Comparison of ENCODE assay signal across 15 cellular contexts in genomic region chr2:64604929-64605550, GRCh38. TPM values are rescaled to one million over a fixed set of nuclear protein-coding genes. Genes with fewer than 3 reads are reported as not detected.
DNase-seq lines count a peak whose midpoint lies in the region; ATAC-seq, FAIRE-seq and TF ChIP-seq lines count a peak whose summit lies in the region.
"Had no signal": no experiment of that assay in that cellular context is flagged by ENCODE, and none has a peak within 500 bp of the region (broad histone marks: within the 10 kb centered on the region; RNA-seq: fewer than 3 reads in every experiment).

No MANE protein-coding gene starts in this region.

- H3K4me1 ChIP-seq in RWPE2 (ENCODE audit: insufficient read depth, poor library complexity, severe bottlenecking) (peaks cover 9% of the 10 kb centered on the region), fibroblast of lung (ENCODE audit: control insufficient read depth, extremely low read depth, insufficient read depth, low read length) (peaks cover 2% of the 10 kb centered on the region), pancreas (peaks cover 0 to 15% (median 7%) of the 10 kb centered on the region in 3 donors), sigmoid colon (peaks cover 0 to 17% (median 12%) of the 10 kb centered on the region in 4 donors)

- H3K79me2 ChIP-seq in fibroblast of lung (ENCODE audit: control insufficient read depth, insufficient read depth, low read length): no peaks in the 10 kb centered on the region

- no peak overlapping the region for H3K4me2 ChIP-seq in fibroblast of lung (ENCODE audit: extremely low read depth, insufficient read depth, low read length)

- intact Hi-C loops in pancreas (cut with DNase I) (loop anchor here in 1 of 3 donors (5.0 kb wide), 1 partner anchor 257 kb away; no protein-coding TSS in a partner anchor), sigmoid colon (cut with DNase I) (no loop called here)

- TF ChIP-seq EP300 in sigmoid colon (IDR thresholded peaks at IDR 0.05): no peak

- H4K20me1 ChIP-seq in fibroblast of lung (ENCODE audit: control insufficient read depth, extremely low read depth, insufficient read depth, low read length): no peaks in the 10 kb centered on the region

- TF ChIP-seq CTCF in RWPE2 (IDR thresholded peaks at IDR 0.05; ENCODE audit: poor library complexity, severe bottlenecking): no peak
- no peak for TF ChIP-seq CTCF in fibroblast of lung (conservative IDR thresholded peaks at IDR 0.05 in 1 of 2, IDR thresholded peaks at IDR 0.05 in 1 of 2; ENCODE audit: low read depth in 1 of 2, low read length in 2 of 2)
- no peak for TF ChIP-seq CTCF in pancreas (IDR thresholded peaks at IDR 0.05)
- no peak for TF ChIP-seq CTCF in sigmoid colon (IDR thresholded peaks at IDR 0.05)

- DNase-seq in EH (ENCODE audit: low read depth): peak; percentile 66
- DNase-seq in RWPE2 (ENCODE audit: low spot score): no peak
- peak; percentile 33 to 83 for DNase-seq in fibroblast of lung (ENCODE audit: low read depth in 2 of 2)
- DNase-seq in pancreas: peak in 4 of 6 donors; percentile 31 to 77 (median 62)
- DNase-seq in GF-D8 (lab: John Stamatoyannopoulos, UW): no peak
- DNase-seq in sigmoid colon: no peak
- no peak for DNase-seq in cerebellar cortex (ENCODE audit: low spot score)
- DNase-seq: activated T-cell treated with anti-CD3 and anti-CD28 coated beads, Interleukin-2, amount 50 U/mL, for 24 hours; brain microvascular endothelial cell; CD8-positive, alpha-beta T cell; NCI-H2171 treated with DMSO at 0.1 percent for 48 hours; stimulated activated CD4-positive, alpha-beta T cell treated with anti-CD3 and anti-CD28 coated beads, Interleukin-2, amount 100 ng/mL, for 24 hours; stimulated activated naive CD8-positive, alpha-beta T cell treated with anti-CD3 and anti-CD28 coated beads, Interleukin-15, Interleukin-2, amounts not matched to agents 100 U/mL and 50 U/mL, for 24 hours; WERI-Rb-1 had no signal

- H3K9ac ChIP-seq in fibroblast of lung (ENCODE audit: insufficient read depth, low read length): no peak overlapping the region

- WGBS in pancreas, 2 donors: 34 to 36% methylated on average over 6 of the region's 6 CpGs
- WGBS in sigmoid colon, 2 donors: 23 to 57% methylated on average over 6 of the region's 6 CpGs

- ATAC-seq in RWPE2 (ENCODE audit: low read depth) (peak; percentile 50; the same call in 1 of the 3 replicates), pancreas (no peak), GM18873 (IDR thresholded peaks at IDR 0.05; ENCODE audit: low FRiP score, unreplicated experiment) (no peak)
- ATAC-seq: CD8-positive, alpha-beta T cell; stimulated activated naive CD8-positive, alpha-beta T cell treated with anti-CD3 and anti-CD28 coated beads, Interleukin-15, Interleukin-2, amounts not matched to agents 100 U/mL and 50 U/mL, for 24 hours had no signal

- H3K27me3 ChIP-seq in RWPE2 (ENCODE audit: insufficient read depth, poor library complexity, severe bottlenecking) (no peaks in the 10 kb centered on the region), fibroblast of lung (ENCODE audit: control insufficient read depth, insufficient read depth, low read length) (peaks cover 14% of the 10 kb centered on the region), pancreas (no peaks in the 10 kb centered on the region), sigmoid colon (no peaks in the 10 kb centered on the region)
- H3K27me3 ChIP-seq: brain microvascular endothelial cell had no signal

- TF ChIP-seq POLR2A in sigmoid colon (IDR thresholded peaks at IDR 0.05): no peak

- H3K36me3 ChIP-seq in RWPE2 (ENCODE audit: low read depth) (no peaks in the 10 kb centered on the region), fibroblast of lung (ENCODE audit: control insufficient read depth, insufficient read depth, low read length) (no peaks in the 10 kb centered on the region), pancreas (no peaks in the 10 kb centered on the region), sigmoid colon (no peaks in the 10 kb centered on the region)
- H3K36me3 ChIP-seq: brain microvascular endothelial cell, WERI-Rb-1 had no signal

- H3K4me3 ChIP-seq in RWPE2 (ENCODE audit: severe bottlenecking): no peak overlapping the region
- no peak overlapping the region for H3K4me3 ChIP-seq in fibroblast of lung (replicated peaks in 1 of 4; ENCODE audit: control extremely low read depth in 1 of 4, insufficient read depth in 1 of 4, low read depth in 3 of 4, low read length in 4 of 4)
- H3K4me3 ChIP-seq in pancreas: no peak overlapping the region
- no peak overlapping the region for H3K4me3 ChIP-seq in sigmoid colon

- FAIRE-seq in pancreas (lab: Jason Lieb, UNC): no peak

- no peak overlapping the region for H3K27ac ChIP-seq in RWPE2 (ENCODE audit: poor library complexity, severe bottlenecking)
- H3K27ac ChIP-seq in fibroblast of lung (ENCODE audit: insufficient read depth, low read length): no peak overlapping the region
- no peak overlapping the region for H3K27ac ChIP-seq in pancreas
- peak overlapping the region in 1 of 4 donors; percentile 49 for H3K27ac ChIP-seq in sigmoid colon
- H3K27ac ChIP-seq: brain microvascular endothelial cell, WERI-Rb-1 had no signal

- H2AFZ ChIP-seq in fibroblast of lung (ENCODE audit: low read length): no peak overlapping the region

- no peaks in the 10 kb centered on the region for H3K9me3 ChIP-seq in RWPE2 (ENCODE audit: severe bottlenecking)
- no peaks in the 10 kb centered on the region for H3K9me3 ChIP-seq in fibroblast of lung (ENCODE audit: control insufficient read depth, insufficient read depth, low read depth, low read length)
- no peaks in the 10 kb centered on the region for H3K9me3 ChIP-seq in pancreas
- H3K9me3 ChIP-seq in sigmoid colon: no peaks in the 10 kb centered on the region

RNA-seq across cellular contexts. Expression of gene SERTAD2, which starts 48.7 kb away (rescaled TPM):
- total RNA-seq in fibroblast of lung (8.0 and 15.2 TPM in 2 replicates), pancreas (1 to 10 TPM; 3.1 to 9.4 (median 4.7) TPM), sigmoid colon (10 to 100 TPM in 2 of 4 donors, 1 to 10 TPM in 2; 7.2 to 14.3 (median 10.5) TPM)
- polyA plus RNA-seq in fibroblast of lung (16.5 and 20.7 TPM in 2 replicates), pancreas (1 to 10 TPM; 2.2 to 3.2 TPM), sigmoid colon (10 to 100 TPM in 1 of 3 donors, 1 to 10 TPM in 2; 6.9 to 13.8 (median 8.4) TPM)
- polyA plus RNA-seq in fibroblast of lung (2012): 17.3 and 17.4 TPM in 2 replicates
- polyA minus RNA-seq in fibroblast of lung (ENCODE audit: low replicate concordance): 12.3 and 14.1 TPM in 2 replicates

Comparison
In these comparisons a context has a peak if more than half of its experiments do, and no peak if none do; other contexts are left out.
1. DNase-seq: peak in EH (single experiment), fibroblast of lung (2 of 2) and pancreas (4 of 6); none in RWPE2 (single experiment), GF-D8 (single experiment), sigmoid colon (single experiment) and cerebellar cortex (single experiment).